In genomic region chr17:48127371-48128051, GRCh38 we compare ENCODE assay signal across 1 cellular context.
A peak's percentile ranks its signal among the peaks of the same experiment; 100 is the strongest.
TF ChIP-seq lines count a peak whose summit lies in the region.

No MANE protein-coding gene starts in this region.

TF ChIP-seq in HepG2, 621 proteins besides CTCF, POLR2A, EP300 and RAD21:
- TF ChIP-seq CEBPG (CRISPR knock-in tag; IDR thresholded peaks at IDR 0.05) (no peak), FOSL2 (CRISPR knock-in tag; IDR thresholded peaks at IDR 0.05) (peak; percentile 52; the same call in 1 of the 2 replicates)
